Comparison of ENCODE assay signal across 1 cellular context in the genomic region with DNA sequence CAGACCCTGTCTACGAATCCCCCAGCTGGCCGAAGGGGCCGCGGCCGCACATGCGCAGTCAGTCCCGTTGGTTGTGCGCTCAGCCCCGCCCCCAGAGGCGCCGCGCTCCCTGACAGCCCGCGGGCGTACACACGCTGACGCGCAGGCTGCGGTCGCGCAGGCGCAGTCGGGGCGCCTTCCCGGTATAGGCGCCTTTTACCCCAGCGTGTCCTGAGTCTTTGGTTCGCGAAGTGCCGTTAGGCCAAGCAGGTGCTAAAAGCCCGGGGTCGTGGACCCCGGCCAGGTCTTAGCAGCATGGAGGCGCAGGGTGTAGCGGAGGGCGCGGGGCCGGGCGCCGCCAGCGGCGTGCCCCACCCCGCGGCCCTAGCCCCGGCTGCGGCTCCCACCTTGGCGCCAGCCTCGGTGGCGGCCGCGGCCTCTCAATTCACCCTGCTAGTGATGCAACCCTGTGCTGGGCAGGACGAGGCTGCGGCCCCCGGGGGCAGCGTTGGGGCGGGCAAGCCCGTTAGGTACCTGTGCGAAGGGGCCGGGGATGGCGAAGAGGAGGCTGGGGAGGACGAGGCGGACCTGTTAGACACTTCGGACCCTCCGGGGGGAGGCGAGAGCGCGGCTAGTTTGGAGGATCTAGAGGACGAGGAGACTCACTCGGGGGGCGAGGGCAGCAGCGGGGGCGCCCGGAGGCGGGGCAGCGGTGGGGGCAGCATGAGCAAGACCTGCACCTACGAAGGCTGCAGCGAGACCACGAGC.
TF ChIP-seq lines count a peak whose summit lies in the region.

TSS of gene RFXAP (plus strand) at position 159 of the 747 bp plus-strand sequence. CDS start at position 295, 136 bp downstream.

TF ChIP-seq in HEK293, 187 proteins besides CTCF, POLR2A, EP300 and RAD21 (continued from another document and continues in another):
- TF ChIP-seq, protein P1, sequence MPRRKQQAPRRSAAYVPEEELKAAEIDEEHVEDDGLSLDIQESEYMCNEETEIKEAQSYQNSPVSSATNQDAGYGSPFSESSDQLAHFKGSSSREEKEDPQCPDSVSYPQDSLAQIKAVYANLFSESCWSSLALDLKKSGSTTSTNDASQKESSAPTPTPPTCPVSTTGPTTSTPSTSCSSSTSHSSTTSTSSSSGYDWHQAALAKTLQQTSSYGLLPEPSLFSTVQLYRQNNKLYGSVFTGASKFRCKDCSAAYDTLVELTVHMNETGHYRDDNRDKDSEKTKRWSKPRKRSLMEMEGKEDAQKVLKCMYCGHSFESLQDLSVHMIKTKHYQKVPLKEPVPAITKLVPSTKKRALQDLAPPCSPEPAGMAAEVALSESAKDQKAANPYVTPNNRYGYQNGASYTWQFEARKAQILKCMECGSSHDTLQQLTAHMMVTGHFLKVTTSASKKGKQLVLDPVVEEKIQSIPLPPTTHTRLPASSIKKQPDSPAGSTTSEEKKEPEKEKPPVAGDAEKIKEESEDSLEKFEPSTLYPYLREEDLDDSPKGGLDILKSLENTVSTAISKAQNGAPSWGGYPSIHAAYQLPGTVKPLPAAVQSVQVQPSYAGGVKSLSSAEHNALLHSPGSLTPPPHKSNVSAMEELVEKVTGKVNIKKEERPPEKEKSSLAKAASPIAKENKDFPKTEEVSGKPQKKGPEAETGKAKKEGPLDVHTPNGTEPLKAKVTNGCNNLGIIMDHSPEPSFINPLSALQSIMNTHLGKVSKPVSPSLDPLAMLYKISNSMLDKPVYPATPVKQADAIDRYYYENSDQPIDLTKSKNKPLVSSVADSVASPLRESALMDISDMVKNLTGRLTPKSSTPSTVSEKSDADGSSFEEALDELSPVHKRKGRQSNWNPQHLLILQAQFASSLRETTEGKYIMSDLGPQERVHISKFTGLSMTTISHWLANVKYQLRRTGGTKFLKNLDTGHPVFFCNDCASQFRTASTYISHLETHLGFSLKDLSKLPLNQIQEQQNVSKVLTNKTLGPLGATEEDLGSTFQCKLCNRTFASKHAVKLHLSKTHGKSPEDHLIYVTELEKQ (tag by site-specific recombination; IDR thresholded peaks at IDR 0.05; ENCODE audit: borderline replicate concordance): no peak
- TF ChIP-seq SCRT1 (tag by site-specific recombination; IDR thresholded peaks at IDR 0.05; ENCODE audit: borderline replicate concordance) (no peak), ZNF10 (tag by site-specific recombination; IDR thresholded peaks at IDR 0.05) (no peak), ZNF488 (tag by site-specific recombination; IDR thresholded peaks at IDR 0.05) (no peak), OSR2 (tag by site-specific recombination; IDR thresholded peaks at IDR 0.05) (no peak), ZFP37 (tag by site-specific recombination; IDR thresholded peaks at IDR 0.05) (no peak), ZNF16 (tag by site-specific recombination; IDR thresholded peaks at IDR 0.05; ENCODE audit: low read depth) (no peak), ZNF350 (tag by site-specific recombination; IDR thresholded peaks at IDR 0.05) (no peak), ZNF596 (tag by site-specific recombination; IDR thresholded peaks at IDR 0.05) (no peak), ZNF501 (tag by site-specific recombination; IDR thresholded peaks at IDR 0.05) (0 out of 2 replicates have a peak, but pooled peaks have one; percentile 49), ZNF621 (tag by site-specific recombination; IDR thresholded peaks at IDR 0.05) (no peak), ZBTB20 (tag by site-specific recombination; IDR thresholded peaks at IDR 0.05) (no peak), SP7 (tag by site-specific recombination; IDR thresholded peaks at IDR 0.05) (no peak), ZNF837 (tag by site-specific recombination; IDR thresholded peaks at IDR 0.05) (no peak), ZNF24 (tag by site-specific recombination; IDR thresholded peaks at IDR 0.05) (no peak), ZNF404 (tag by site-specific recombination; IDR thresholded peaks at IDR 0.05) (no peak), ZNF366 (tag by site-specific recombination; conservative IDR thresholded peaks at IDR 0.05) (no peak), ZNF449 (tag by site-specific recombination; IDR thresholded peaks at IDR 0.05) (no peak), ZSCAN16 (tag by site-specific recombination; IDR thresholded peaks at IDR 0.05) (no peak), ZNF223 (tag by site-specific recombination; IDR thresholded peaks at IDR 0.05) (no peak), PRDM6 (tag by site-specific recombination; IDR thresholded peaks at IDR 0.05) (no peak), ZNF354C (tag by site-specific recombination; IDR thresholded peaks at IDR 0.05; ENCODE audit: borderline replicate concordance, low read depth) (no peak), REST (tag by site-specific recombination; IDR thresholded peaks at IDR 0.05) (no peak), ZNF341 (tag by site-specific recombination; IDR thresholded peaks at IDR 0.05; ENCODE audit: low read depth) (no peak), ELK4 (IDR thresholded peaks at IDR 0.05; ENCODE audit: borderline replicate concordance, low read depth, low read length) (no peak), ZNF248 (tag by site-specific recombination; IDR thresholded peaks at IDR 0.05) (no peak), ZNF560 (tag by site-specific recombination; IDR thresholded peaks at IDR 0.05; ENCODE audit: borderline replicate concordance) (no peak), ZNF324 (tag by site-specific recombination; IDR thresholded peaks at IDR 0.05) (no peak), OVOL3 (tag by site-specific recombination; IDR thresholded peaks at IDR 0.05) (no peak)
- TF ChIP-seq, protein P2, sequence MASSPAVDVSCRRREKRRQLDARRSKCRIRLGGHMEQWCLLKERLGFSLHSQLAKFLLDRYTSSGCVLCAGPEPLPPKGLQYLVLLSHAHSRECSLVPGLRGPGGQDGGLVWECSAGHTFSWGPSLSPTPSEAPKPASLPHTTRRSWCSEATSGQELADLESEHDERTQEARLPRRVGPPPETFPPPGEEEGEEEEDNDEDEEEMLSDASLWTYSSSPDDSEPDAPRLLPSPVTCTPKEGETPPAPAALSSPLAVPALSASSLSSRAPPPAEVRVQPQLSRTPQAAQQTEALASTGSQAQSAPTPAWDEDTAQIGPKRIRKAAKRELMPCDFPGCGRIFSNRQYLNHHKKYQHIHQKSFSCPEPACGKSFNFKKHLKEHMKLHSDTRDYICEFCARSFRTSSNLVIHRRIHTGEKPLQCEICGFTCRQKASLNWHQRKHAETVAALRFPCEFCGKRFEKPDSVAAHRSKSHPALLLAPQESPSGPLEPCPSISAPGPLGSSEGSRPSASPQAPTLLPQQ (tag by site-specific recombination; IDR thresholded peaks at IDR 0.05): peak; percentile 46; the same call in 1 of the 2 replicates
- TF ChIP-seq, protein P3, sequence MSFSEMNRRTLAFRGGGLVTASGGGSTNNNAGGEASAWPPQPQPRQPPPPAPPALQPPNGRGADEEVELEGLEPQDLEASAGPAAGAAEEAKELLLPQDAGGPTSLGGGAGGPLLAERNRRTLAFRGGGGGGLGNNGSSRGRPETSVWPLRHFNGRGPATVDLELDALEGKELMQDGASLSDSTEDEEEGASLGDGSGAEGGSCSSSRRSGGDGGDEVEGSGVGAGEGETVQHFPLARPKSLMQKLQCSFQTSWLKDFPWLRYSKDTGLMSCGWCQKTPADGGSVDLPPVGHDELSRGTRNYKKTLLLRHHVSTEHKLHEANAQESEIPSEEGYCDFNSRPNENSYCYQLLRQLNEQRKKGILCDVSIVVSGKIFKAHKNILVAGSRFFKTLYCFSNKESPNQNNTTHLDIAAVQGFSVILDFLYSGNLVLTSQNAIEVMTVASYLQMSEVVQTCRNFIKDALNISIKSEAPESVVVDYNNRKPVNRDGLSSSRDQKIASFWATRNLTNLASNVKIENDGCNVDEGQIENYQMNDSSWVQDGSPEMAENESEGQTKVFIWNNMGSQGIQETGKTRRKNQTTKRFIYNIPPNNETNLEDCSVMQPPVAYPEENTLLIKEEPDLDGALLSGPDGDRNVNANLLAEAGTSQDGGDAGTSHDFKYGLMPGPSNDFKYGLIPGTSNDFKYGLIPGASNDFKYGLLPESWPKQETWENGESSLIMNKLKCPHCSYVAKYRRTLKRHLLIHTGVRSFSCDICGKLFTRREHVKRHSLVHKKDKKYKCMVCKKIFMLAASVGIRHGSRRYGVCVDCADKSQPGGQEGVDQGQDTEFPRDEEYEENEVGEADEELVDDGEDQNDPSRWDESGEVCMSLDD (tag by site-specific recombination; IDR thresholded peaks at IDR 0.05): no peak
- TF ChIP-seq, protein P4, sequence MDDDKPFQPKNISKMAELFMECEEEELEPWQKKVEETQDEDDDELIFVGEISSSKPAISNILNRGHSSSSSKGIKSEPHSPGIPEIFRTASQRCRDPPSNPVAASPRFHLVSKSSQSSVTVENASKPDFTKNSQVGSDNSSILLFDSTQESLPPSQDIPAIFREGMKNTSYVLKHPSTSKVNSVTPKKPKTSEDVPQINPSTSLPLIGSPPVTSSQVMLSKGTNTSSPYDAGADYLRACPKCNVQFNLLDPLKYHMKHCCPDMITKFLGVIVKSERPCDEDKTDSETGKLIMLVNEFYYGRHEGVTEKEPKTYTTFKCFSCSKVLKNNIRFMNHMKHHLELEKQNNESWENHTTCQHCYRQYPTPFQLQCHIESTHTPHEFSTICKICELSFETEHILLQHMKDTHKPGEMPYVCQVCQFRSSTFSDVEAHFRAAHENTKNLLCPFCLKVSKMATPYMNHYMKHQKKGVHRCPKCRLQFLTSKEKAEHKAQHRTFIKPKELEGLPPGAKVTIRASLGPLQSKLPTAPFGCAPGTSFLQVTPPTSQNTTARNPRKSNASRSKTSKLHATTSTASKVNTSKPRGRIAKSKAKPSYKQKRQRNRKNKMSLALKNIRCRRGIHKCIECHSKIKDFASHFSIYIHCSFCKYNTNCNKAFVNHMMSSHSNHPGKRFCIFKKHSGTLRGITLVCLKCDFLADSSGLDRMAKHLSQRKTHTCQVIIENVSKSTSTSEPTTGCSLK (tag by site-specific recombination; IDR thresholded peaks at IDR 0.05): no peak
